23 cellular contexts compared by ENCODE assay signal in genomic region chr1:119569095-119569494, GRCh38.
"Had no signal": no experiment of that assay in that cellular context is flagged by ENCODE, and none has a peak within 500 bp of the region (broad histone marks: within the 10 kb centered on the region; RNA-seq: fewer than 3 reads in every experiment).

No MANE protein-coding gene starts in this region.

- DNase-seq: activated CD8-positive, alpha-beta memory T cell treated with anti-CD3 and anti-CD28 coated beads for 24 hours; activated CD8-positive, alpha-beta memory T cell treated with anti-CD3 and anti-CD28 coated beads, Interleukin-2, amount 50 U/mL, for 4 hours; activated T-cell treated with anti-CD3 and anti-CD28 coated beads, Interleukin-2, amount 50 U/mL, for 24 hours; adrenal gland; colonic mucosa; endodermal cell; esophagus squamous epithelium; gastrocnemius medialis; left ventricle myocardium superior; mammary epithelial cell; midbrain; small intestine; stimulated activated naive B cell treated with anti-CD40 and anti-IgM and Interleukin-4, amounts not matched to agents 10 μg/mL and 1 μg/mL and 100 μg/mL, for 72 hours; testis; trophoblast cell had no signal

- H3K36me3 Mint-ChIP-seq: activated naive CD4-positive, alpha-beta T cell treated with anti-CD3 and anti-CD28 coated beads, Interleukin-2, amount 50 U/mL, for 72 hours; natural killer cell treated with Interleukin-12 subunit alpha and Interleukin-12 subunit beta and Interleukin-15 and Interleukin-18, amount 100 ng/mL, for 72 hours; stimulated activated naive B cell treated with anti-CD40 and anti-IgM and Interleukin-4, amounts not matched to agents 10 μg/mL and 1 μg/mL and 100 μg/mL, for 72 hours; WTC11 had no signal

- H3K4me3 Mint-ChIP-seq: activated T-cell treated with anti-CD3 and anti-CD28 coated beads, Interleukin-2, amount 50 U/mL, for 24 hours; activated T-helper 17 cell treated with anti-CD3 and anti-CD28 coated beads, Interleukin-2, amount 50 U/mL, for 72 hours; endodermal cell; natural killer cell treated with Interleukin-12 subunit alpha and Interleukin-12 subunit beta and Interleukin-15 and Interleukin-18, amount 100 ng/mL, for 72 hours; stimulated activated naive B cell treated with anti-CD40 and anti-IgM and Interleukin-4, amounts not matched to agents 10 μg/mL and 1 μg/mL and 100 μg/mL, for 72 hours; T-helper 2 cell treated with Interferon-gamma antibody and Interleukin-4, amounts not matched to agents 5 μg/mL and 100 μg/mL, for 36 hours; WTC11 had no signal

- ATAC-seq: activated naive CD4-positive, alpha-beta T cell treated with anti-CD3 and anti-CD28 coated beads, Interleukin-2, amount 50 U/mL, for 72 hours; activated T-helper 17 cell treated with anti-CD3 and anti-CD28 coated beads, Interleukin-2, amount 50 U/mL, for 72 hours; gastrocnemius medialis; left ventricle myocardium superior; natural killer cell treated with Interleukin-12 subunit alpha and Interleukin-12 subunit beta and Interleukin-15 and Interleukin-18, amount 100 ng/mL, for 72 hours; stimulated activated naive B cell treated with anti-CD40 and anti-IgM and Interleukin-4, amounts not matched to agents 10 μg/mL and 1 μg/mL and 100 μg/mL, for 72 hours; WTC11 had no signal

- H3K27me3 ChIP-seq: adrenal gland, breast epithelium, colonic mucosa, esophagus squamous epithelium, gastrocnemius medialis, testis, vagina had no signal

- H3K27ac ChIP-seq: adrenal gland, breast epithelium, colonic mucosa, esophagus squamous epithelium, gastrocnemius medialis, testis, vagina had no signal

- H3K4me1 Mint-ChIP-seq: activated T-helper 17 cell treated with anti-CD3 and anti-CD28 coated beads, Interleukin-2, amount 50 U/mL, for 72 hours; central memory CD8-positive, alpha-beta T cell; endodermal cell had no signal

- H3K4me3 ChIP-seq: adrenal gland, breast epithelium, colonic mucosa, esophagus squamous epithelium, gastrocnemius medialis, testis, vagina had no signal

- H3K36me3 ChIP-seq: adrenal gland, breast epithelium, colonic mucosa, esophagus squamous epithelium, gastrocnemius medialis, vagina had no signal

- H3K9me3 ChIP-seq: adrenal gland, breast epithelium, colonic mucosa, esophagus squamous epithelium, gastrocnemius medialis, testis, vagina had no signal

- H3K4me1 ChIP-seq: breast epithelium, colonic mucosa, gastrocnemius medialis, vagina had no signal

- H3K27ac Mint-ChIP-seq: activated T-cell treated with anti-CD3 and anti-CD28 coated beads, Interleukin-2, amount 50 U/mL, for 24 hours; activated T-helper 17 cell treated with anti-CD3 and anti-CD28 coated beads, Interleukin-2, amount 50 U/mL, for 72 hours; endodermal cell; natural killer cell treated with Interleukin-12 subunit alpha and Interleukin-12 subunit beta and Interleukin-15 and Interleukin-18, amount 100 ng/mL, for 72 hours; stimulated activated naive B cell treated with anti-CD40 and anti-IgM and Interleukin-4, amounts not matched to agents 10 μg/mL and 1 μg/mL and 100 μg/mL, for 72 hours; T-helper 2 cell treated with Interferon-gamma antibody and Interleukin-4, amounts not matched to agents 5 μg/mL and 100 μg/mL, for 36 hours; WTC11 had no signal

- H3K9me3 Mint-ChIP-seq: activated naive CD4-positive, alpha-beta T cell treated with anti-CD3 and anti-CD28 coated beads, Interleukin-2, amount 50 U/mL, for 72 hours; activated T-cell treated with anti-CD3 and anti-CD28 coated beads, Interleukin-2, amount 50 U/mL, for 24 hours; activated T-helper 17 cell treated with anti-CD3 and anti-CD28 coated beads, Interleukin-2, amount 50 U/mL, for 72 hours; endodermal cell; natural killer cell treated with Interleukin-12 subunit alpha and Interleukin-12 subunit beta and Interleukin-15 and Interleukin-18, amount 100 ng/mL, for 72 hours; stimulated activated naive B cell treated with anti-CD40 and anti-IgM and Interleukin-4, amounts not matched to agents 10 μg/mL and 1 μg/mL and 100 μg/mL, for 72 hours; T-helper 2 cell treated with Interferon-gamma antibody and Interleukin-4, amounts not matched to agents 5 μg/mL and 100 μg/mL, for 36 hours; WTC11 had no signal
